In genomic region chr14:74401504-74402241, GRCh38 we compare ENCODE assay signal across 8 cellular contexts. TPM values are rescaled to one million over a fixed set of nuclear protein-coding genes. Genes with fewer than 3 reads are reported as not detected.
DNase-seq lines count a peak whose midpoint lies in the region; ATAC-seq and TF ChIP-seq lines count a peak whose summit lies in the region.

No MANE protein-coding gene starts in this region.

- H3K27ac Mint-ChIP-seq in dendritic cell treated with granulocyte-macrophage colony-stimulating factor and Interleukin-4, amounts not matched to agents 40 ng/mL and 50 ng/mL, for 4 days, result peak overlapping the region; percentile 50

- peaks cover 19% of the 10 kb centered on the region for H3K4me1 Mint-ChIP-seq in dendritic cell treated with granulocyte-macrophage colony-stimulating factor and Interleukin-4, amounts not matched to agents 40 ng/mL and 50 ng/mL, for 4 days (ENCODE audit: low read depth)

- H3K27me3 ChIP-seq in BE2C, result peaks cover 39% of the 10 kb centered on the region
- no peaks in the 10 kb centered on the region for H3K27me3 ChIP-seq in WERI-Rb-1 (ENCODE audit: insufficient read depth, low read depth, severe bottlenecking)

- H3K4me3 Mint-ChIP-seq in dendritic cell treated with granulocyte-macrophage colony-stimulating factor and Interleukin-4, amounts not matched to agents 40 ng/mL and 50 ng/mL, for 4 days, result no peak overlapping the region

- DNase-seq in BE2C, result peak; percentile 39
- DNase-seq in WERI-Rb-1, result peak; percentile 38
- peak; percentile 81 for DNase-seq in myocyte (ENCODE audit: low read depth)
- peak; percentile 7 to 55 (median 27) for DNase-seq in stimulated activated naive CD4-positive, alpha-beta T cell (lab: John Stamatoyannopoulos, UW)
- no peak for DNase-seq in GM03348 (ENCODE audit: low spot score)

- H3K4me3 ChIP-seq in BE2C (ENCODE audit: low read depth, low read length) (no peak overlapping the region), WERI-Rb-1 (ENCODE audit: low read depth, low read length) (no peak overlapping the region)

- no peak overlapping the region for H3K27ac ChIP-seq in WERI-Rb-1

- no peaks in the 10 kb centered on the region for H3K9me3 ChIP-seq in BE2C
- H3K9me3 ChIP-seq in WERI-Rb-1 (ENCODE audit: severe bottlenecking), result no peaks in the 10 kb centered on the region

- intact Hi-C loops in dendritic cell treated with granulocyte-macrophage colony-stimulating factor and Interleukin-4, amounts not matched to agents 40 ng/mL and 50 ng/mL, for 4 days (cut with micrococcal nuclease), result no loop called here

- no peaks in the 10 kb centered on the region for H3K4me1 ChIP-seq in BE2C

- no peaks in the 10 kb centered on the region for H3K36me3 ChIP-seq in BE2C
- no peaks in the 10 kb centered on the region for H3K36me3 ChIP-seq in WERI-Rb-1

- peaks cover 26% of the 10 kb centered on the region for H3K27me3 Mint-ChIP-seq in dendritic cell treated with granulocyte-macrophage colony-stimulating factor and Interleukin-4, amounts not matched to agents 40 ng/mL and 50 ng/mL, for 4 days

- no peaks in the 10 kb centered on the region for H3K36me3 Mint-ChIP-seq in dendritic cell treated with granulocyte-macrophage colony-stimulating factor and Interleukin-4, amounts not matched to agents 40 ng/mL and 50 ng/mL, for 4 days (ENCODE audit: low read depth)

- no peak for TF ChIP-seq CTCF in BE2C (IDR thresholded peaks at IDR 0.05; ENCODE audit: low read depth, low read length)
- no peak for TF ChIP-seq CTCF in WERI-Rb-1 (IDR thresholded peaks at IDR 0.05; ENCODE audit: low read depth, low read length)

- no peaks in the 10 kb centered on the region for H3K9me3 Mint-ChIP-seq in dendritic cell treated with granulocyte-macrophage colony-stimulating factor and Interleukin-4, amounts not matched to agents 40 ng/mL and 50 ng/mL, for 4 days

- ATAC-seq in GM19043 (IDR thresholded peaks at IDR 0.05; ENCODE audit: low read depth, unreplicated experiment) (peak; percentile 79), HG03342 (IDR thresholded peaks at IDR 0.05; ENCODE audit: unreplicated experiment) (peak; percentile 86)

RNA-seq across cellular contexts. Expression of gene SYNDIG1L, which starts 24.3 kb away (rescaled TPM):
- polyA plus RNA-seq in BE2C (2012; ENCODE audit: insufficient read depth, insufficient read length, low read depth), result not detected
- total RNA-seq in myocyte, result 0.24 TPM in 1 of 2 replicates, not detected in the other
- polyA plus RNA-seq in myocyte (2012), result not detected

RNA-seq across cellular contexts. Expression of gene VRTN, which starts 53.4 kb away (rescaled TPM):
- not detected for polyA plus RNA-seq in BE2C (2012; ENCODE audit: insufficient read depth, insufficient read length, low read depth)
- not detected in 2 replicates for total RNA-seq in myocyte
- polyA plus RNA-seq in myocyte (2012), result not detected
